ENCODE assay signal across 9 cellular contexts in the genomic region with DNA sequence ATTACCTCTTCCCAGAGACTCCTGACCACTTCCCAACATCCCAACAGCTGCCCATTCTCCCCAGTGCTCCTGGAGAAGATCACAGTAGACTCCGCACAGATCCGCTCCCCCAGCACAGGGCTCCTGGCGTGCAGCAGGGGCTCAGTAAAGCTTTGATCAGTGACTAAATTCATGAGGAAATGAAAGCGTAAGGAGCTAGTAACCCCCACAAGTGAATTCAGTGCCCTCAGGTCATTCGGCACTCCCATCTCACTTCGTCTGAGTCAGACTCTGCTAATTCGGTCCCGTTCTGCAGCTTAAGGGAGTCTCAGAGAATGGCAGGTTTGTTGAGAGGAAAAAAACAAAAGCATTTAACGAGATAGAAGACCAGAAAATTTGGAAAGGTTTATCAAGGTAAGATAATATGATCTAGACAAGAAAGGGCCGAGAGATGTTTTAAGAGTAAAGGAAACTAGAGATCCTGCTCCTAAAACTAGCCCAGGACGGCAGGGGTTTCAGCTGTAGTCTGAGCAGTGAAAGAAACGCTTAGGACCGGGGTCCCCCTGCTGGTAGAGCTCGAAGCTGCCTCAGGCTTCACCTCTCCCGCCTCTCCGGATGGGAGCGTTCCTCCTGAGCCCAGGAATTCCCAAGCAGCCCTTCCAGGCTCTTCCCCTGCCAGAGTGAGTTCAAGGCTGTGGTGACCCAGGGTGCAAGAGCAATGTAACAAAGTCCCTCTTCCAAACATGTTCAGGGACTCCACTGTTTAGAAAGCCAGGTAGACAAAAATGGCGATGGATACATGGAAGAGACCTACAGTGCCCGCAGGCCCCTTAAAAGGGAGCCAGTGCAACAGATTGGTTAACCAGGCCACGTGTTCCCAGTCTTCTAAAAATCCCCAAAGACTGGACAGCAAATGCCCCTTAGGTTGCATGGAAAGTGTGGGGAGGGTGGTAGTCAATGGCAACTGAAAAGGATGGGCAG.
A peak's percentile ranks its signal among the peaks of the same experiment; 100 is the strongest.
DNase-seq lines count a peak whose midpoint lies in the region; ATAC-seq and TF ChIP-seq lines count a peak whose summit lies in the region.
"Had no signal": no experiment of that assay in that cellular context is flagged by ENCODE, and none has a peak within 500 bp of the region (broad histone marks: within the 10 kb centered on the region; RNA-seq: fewer than 3 reads in every experiment).

No MANE protein-coding gene starts in this region.

- intact Hi-C loops in Panc1 (cut with micrococcal nuclease; ENCODE audit: unreplicated experiment) = loop anchor here (1.0 to 5.0 kb wide), 2 partner anchors 156 to 455 kb away; no protein-coding TSS in a partner anchor

- peak overlapping the region in 1 of 2 experiments; percentile 23; a peak in 2 of 4 replicates for H3K4me3 ChIP-seq in Panc1 (ENCODE audit: low read depth in 2 of 2, low read length in 2 of 2)
- H3K4me3 ChIP-seq: BLaER1 had no signal

- in situ Hi-C loops in Panc1 (cut with HindIII; ENCODE audit: low pct_unique_long_range_greater_than_20kb, low sequenced_read_pairs) = no loop called here

- no peaks in the 10 kb centered on the region for H3K36me3 ChIP-seq in Panc1 (ENCODE audit: control insufficient read depth, insufficient read depth, low read length)
- H3K36me3 ChIP-seq: BLaER1 had no signal

- POLR2A ChIA-PET in Panc1 (lab: Charles Lee) = interaction anchor here (0.7 kb wide), 1 partner anchor 103 kb away, joined by 3 read pairs; no protein-coding TSS in a partner anchor

- DNase-seq in NCI-H1417 (lab: John Stamatoyannopoulos, UW) (peak; percentile 23 to 54 (median 30)), NCI-H1417 treated with DMSO at 0.1 percent for 48 hours (lab: John Stamatoyannopoulos, UW) (no peak), HS-27A (ENCODE audit: low read depth) (peak; percentile 39), Panc1 (ENCODE audit: low read depth, low spot score) (peak; percentile 58), dedifferentiated amniotic fluid mesenchymal stem cell (ENCODE audit: extremely low spot score) (peak; percentile 80), left lobe of liver (ENCODE audit: low spot score) (peak; percentile 71)
- DNase-seq in stimulated activated CD4-positive, alpha-beta T cell treated with anti-CD3 and anti-CD28 coated beads, TNF-alpha, amount 100 ng/mL, for 48 hours (ENCODE audit: low read depth in 3 of 3) = peak in 2 of 3 donors; percentile 4 to 15

- BruUV-seq in Panc1 (replicated peaks; lab: Mats Ljungman, UMichigan) = no TSS peak

- H3K27me3 ChIP-seq in Panc1 (ENCODE audit: control insufficient read depth, insufficient read depth, low read length) = no peaks in the 10 kb centered on the region; the same call in 1 of the 2 replicates
- H3K27me3 ChIP-seq: BLaER1 had no signal

- CTCF ChIA-PET in Panc1 (lab: Charles Lee) = interaction anchor here (0.6 to 1.4 kb wide), 4 partner anchors 7 to 179 kb away, joined by 3 to 15 read pairs (median 6); no protein-coding TSS in a partner anchor

- TF ChIP-seq CTCF in Panc1 (IDR thresholded peaks at IDR 0.05) = peak; percentile 92

- ATAC-seq in GM21360 (IDR thresholded peaks at IDR 0.05; ENCODE audit: unreplicated experiment) (peak; percentile 96), Panc1 (peak; percentile 99), left lobe of liver (peak; percentile 100)

- no peaks in the 10 kb centered on the region for H3K9me3 ChIP-seq in Panc1 (ENCODE audit: control insufficient read depth, insufficient read depth, low read depth, low read length)
- H3K9me3 ChIP-seq: BLaER1 had no signal

- no peak overlapping the region for H3K27ac ChIP-seq in Panc1 (ENCODE audit: low read length)
- H3K27ac ChIP-seq: BLaER1 had no signal

- H3K4me1 ChIP-seq in Panc1 (ENCODE audit: control insufficient read depth, insufficient read depth, low read length) = no peaks in the 10 kb centered on the region
- H3K4me1 ChIP-seq: BLaER1 had no signal
